12 cellular contexts compared by ENCODE assay signal in genomic region chr7:756928-757560, GRCh38.
"Had no signal": no experiment of that assay in that cellular context is flagged by ENCODE, and none has a peak within 500 bp of the region (broad histone marks: within the 10 kb centered on the region; RNA-seq: fewer than 3 reads in every experiment).

No MANE protein-coding gene starts in this region.

- DNase-seq: activated CD4-positive, alpha-beta T cell treated with anti-CD3 and anti-CD28 coated beads, Interleukin-2, amount 50 U/mL, for 1 hour; activated CD8-positive, alpha-beta memory T cell treated with anti-CD3 and anti-CD28 coated beads for 24 hours; activated naive CD4-positive, alpha-beta T cell treated with anti-CD3 and anti-CD28 coated beads for 36 hours; caudate nucleus; colonic mucosa; hippocampal formation; occipital lobe; stimulated activated CD4-positive, alpha-beta T cell treated with anti-CD3 and anti-CD28 coated beads, Interleukin-1b, Interleukin-23, amount 100 ng/mL, for 48 hours; SW 1271; thyroid gland had no signal

- H3K4me3 ChIP-seq: colonic mucosa, psoas muscle, right lobe of liver, thyroid gland had no signal

- ATAC-seq: psoas muscle had no signal

- H3K4me1 ChIP-seq: colonic mucosa, psoas muscle, right lobe of liver, thyroid gland had no signal

- H3K9me3 ChIP-seq: colonic mucosa, psoas muscle, right lobe of liver, thyroid gland had no signal

- H3K27me3 ChIP-seq: colonic mucosa, right lobe of liver, thyroid gland had no signal

- H3K27ac ChIP-seq: colonic mucosa, psoas muscle, right lobe of liver, thyroid gland had no signal
